9 cellular contexts compared by ENCODE assay signal in genomic region chr10:119208553-119208940, GRCh38. TPM values are rescaled to one million over a fixed set of nuclear protein-coding genes. Genes with fewer than 3 reads are reported as not detected.
A peak's percentile ranks its signal among the peaks of the same experiment; 100 is the strongest.
DNase-seq lines count a peak whose midpoint lies in the region; ATAC-seq and TF ChIP-seq lines count a peak whose summit lies in the region.
"Had no signal": no experiment of that assay in that cellular context is flagged by ENCODE, and none has a peak within 500 bp of the region (broad histone marks: within the 10 kb centered on the region; RNA-seq: fewer than 3 reads in every experiment).

No MANE protein-coding gene starts in this region.

- H3K9me3 ChIP-seq in adipocyte (ENCODE audit: control insufficient read depth, low read length) (no peaks in the 10 kb centered on the region), tibial artery (no peaks in the 10 kb centered on the region)

- H3K4me1 ChIP-seq in adipocyte (ENCODE audit: control insufficient read depth, insufficient read depth, low read length) (peaks cover 57% of the 10 kb centered on the region), tibial artery (peaks cover 0 to 50% (median 35%) of the 10 kb centered on the region in 4 donors)

- peaks cover 4% of the 10 kb centered on the region for H3K36me3 Mint-ChIP-seq in activated T-cell treated with anti-CD3 and anti-CD28 coated beads, Interleukin-2, amount 50 U/mL, for 4 hours (ENCODE audit: insufficient read depth)

- intact Hi-C loops in tibial artery (cut with DNase I; ENCODE audit: low total_unique reads) = loop anchor here (5.0 to 10.0 kb wide), 3 partner anchors 109 to 206 kb away; no protein-coding TSS in a partner anchor

- peaks cover 57% of the 10 kb centered on the region for H3K4me1 Mint-ChIP-seq in activated T-cell treated with anti-CD3 and anti-CD28 coated beads, Interleukin-2, amount 50 U/mL, for 4 hours (ENCODE audit: low read depth)

- TF ChIP-seq CTCF in tibial artery (IDR thresholded peaks at IDR 0.05) = no peak

- no peak for ATAC-seq in activated T-cell treated with anti-CD3 and anti-CD28 coated beads, Interleukin-2, amount 50 U/mL, for 4 hours
- ATAC-seq in HG03439 (IDR thresholded peaks at IDR 0.05; ENCODE audit: unreplicated experiment) = no peak

- H3K4me3 ChIP-seq in adipocyte (ENCODE audit: low read length) (peak overlapping the region; percentile 95), tibial artery (peak overlapping the region; percentile 87 to 97)

- H3K27me3 Mint-ChIP-seq in activated T-cell treated with anti-CD3 and anti-CD28 coated beads, Interleukin-2, amount 50 U/mL, for 4 hours (ENCODE audit: low read depth) = no peaks in the 10 kb centered on the region

- peak overlapping the region; percentile 92 for H3K4me3 Mint-ChIP-seq in activated T-cell treated with anti-CD3 and anti-CD28 coated beads, Interleukin-2, amount 50 U/mL, for 4 hours

- no peak for DNase-seq in activated T-cell treated with anti-CD3 and anti-CD28 coated beads, Interleukin-2, amount 50 U/mL, for 4 hours
- DNase-seq in activated T-cell treated with anti-CD3 and anti-CD28 coated beads for 4 hours (no peak), adipocyte (ENCODE audit: low read depth) (peak; percentile 58), kidney tubule cell (ENCODE audit: low spot score) (peak; percentile 38), tibial artery (no peak), NCI-H2107 (lab: John Stamatoyannopoulos, UW) (no peak), glomerular visceral epithelial cell (ENCODE audit: extremely low spot score) (no peak)
- DNase-seq: COR-L47 had no signal

- H3K27me3 ChIP-seq in adipocyte (replicated peaks; ENCODE audit: control insufficient read depth, insufficient read depth, low read length) (no peaks in the 10 kb centered on the region), tibial artery (no peaks in the 10 kb centered on the region)

- H3K36me3 ChIP-seq in adipocyte (ENCODE audit: control insufficient read depth, insufficient read depth, low read length, severe bottlenecking) (no peaks in the 10 kb centered on the region), tibial artery (no peaks in the 10 kb centered on the region)

- H3K27ac ChIP-seq in tibial artery = peak overlapping the region; percentile 87 to 90

- H3K9me3 Mint-ChIP-seq in activated T-cell treated with anti-CD3 and anti-CD28 coated beads, Interleukin-2, amount 50 U/mL, for 4 hours = no peaks in the 10 kb centered on the region

- peak overlapping the region; percentile 90 for H3K9ac ChIP-seq in adipocyte (ENCODE audit: low read length)

RNA-seq across cellular contexts. Expression of gene GRK5, which starts 1.2 kb away (rescaled TPM):
- total RNA-seq in activated T-cell treated with anti-CD3 and anti-CD28 coated beads, Interleukin-2, amount 50 U/mL, for 4 hours = 10 to 100 TPM; 14.0 to 15.6 (median 15.3) TPM

RNA-seq across cellular contexts. Expression of gene PRDX3, which starts 29.9 kb away (rescaled TPM):
- total RNA-seq in activated T-cell treated with anti-CD3 and anti-CD28 coated beads, Interleukin-2, amount 50 U/mL, for 4 hours = 100 to 1,000 TPM; 155 to 182 (median 167) TPM

RNA-seq across cellular contexts. Expression of gene SFXN4, which starts 43.0 kb away (rescaled TPM):
- 10 to 100 TPM; 65.3 to 90.1 (median 72.8) TPM for total RNA-seq in activated T-cell treated with anti-CD3 and anti-CD28 coated beads, Interleukin-2, amount 50 U/mL, for 4 hours

Comparison
In these comparisons a context has a peak if more than half of its experiments do, and no peak if none do; other contexts are left out.
1. DNase-seq: peak in adipocyte (single experiment) and kidney tubule cell (single experiment); none in activated T-cell treated with anti-CD3 and anti-CD28 coated beads, Interleukin-2, amount 50 U/mL, for 4 hours (single experiment), activated T-cell treated with anti-CD3 and anti-CD28 coated beads for 4 hours (single experiment), tibial artery (0 of 2), NCI-H2107 (single experiment) and glomerular visceral epithelial cell (single experiment).